In the genomic region with DNA sequence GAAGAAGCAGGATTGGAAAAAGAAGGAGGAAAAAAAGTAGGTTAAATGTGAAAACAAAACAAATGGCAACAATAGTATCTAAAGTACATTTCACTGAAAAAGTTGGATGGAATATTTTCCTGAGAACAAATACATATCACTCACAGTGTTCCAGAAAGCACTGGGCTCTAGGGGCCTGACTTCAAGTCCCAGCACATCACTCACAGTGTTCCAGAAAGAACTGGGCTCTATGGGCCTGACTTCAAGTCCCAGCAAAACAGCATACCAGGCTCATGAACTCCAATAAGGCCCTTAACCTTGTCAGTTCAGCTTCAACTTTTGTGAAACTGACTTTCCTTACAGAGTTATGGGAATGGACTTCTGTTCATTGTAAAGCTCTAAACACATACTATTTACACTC, we compare ENCODE assay signal across 1 cellular context.
TF ChIP-seq lines count a peak whose summit lies in the region.

No MANE protein-coding gene starts in this region.

TF ChIP-seq in WTC11, 78 proteins besides CTCF, POLR2A, EP300 and RAD21 (continued from another document):
- TF ChIP-seq, protein P1, sequence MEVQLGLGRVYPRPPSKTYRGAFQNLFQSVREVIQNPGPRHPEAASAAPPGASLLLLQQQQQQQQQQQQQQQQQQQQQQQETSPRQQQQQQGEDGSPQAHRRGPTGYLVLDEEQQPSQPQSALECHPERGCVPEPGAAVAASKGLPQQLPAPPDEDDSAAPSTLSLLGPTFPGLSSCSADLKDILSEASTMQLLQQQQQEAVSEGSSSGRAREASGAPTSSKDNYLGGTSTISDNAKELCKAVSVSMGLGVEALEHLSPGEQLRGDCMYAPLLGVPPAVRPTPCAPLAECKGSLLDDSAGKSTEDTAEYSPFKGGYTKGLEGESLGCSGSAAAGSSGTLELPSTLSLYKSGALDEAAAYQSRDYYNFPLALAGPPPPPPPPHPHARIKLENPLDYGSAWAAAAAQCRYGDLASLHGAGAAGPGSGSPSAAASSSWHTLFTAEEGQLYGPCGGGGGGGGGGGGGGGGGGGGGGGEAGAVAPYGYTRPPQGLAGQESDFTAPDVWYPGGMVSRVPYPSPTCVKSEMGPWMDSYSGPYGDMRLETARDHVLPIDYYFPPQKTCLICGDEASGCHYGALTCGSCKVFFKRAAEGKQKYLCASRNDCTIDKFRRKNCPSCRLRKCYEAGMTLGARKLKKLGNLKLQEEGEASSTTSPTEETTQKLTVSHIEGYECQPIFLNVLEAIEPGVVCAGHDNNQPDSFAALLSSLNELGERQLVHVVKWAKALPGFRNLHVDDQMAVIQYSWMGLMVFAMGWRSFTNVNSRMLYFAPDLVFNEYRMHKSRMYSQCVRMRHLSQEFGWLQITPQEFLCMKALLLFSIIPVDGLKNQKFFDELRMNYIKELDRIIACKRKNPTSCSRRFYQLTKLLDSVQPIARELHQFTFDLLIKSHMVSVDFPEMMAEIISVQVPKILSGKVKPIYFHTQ (CRISPR knock-in tag; IDR thresholded peaks at IDR 0.05): no peak
- TF ChIP-seq OVOL2 (CRISPR knock-in tag; IDR thresholded peaks at IDR 0.05; ENCODE audit: borderline replicate concordance) (no peak), NFYB (CRISPR knock-in tag; conservative IDR thresholded peaks at IDR 0.05; ENCODE audit: low read depth) (no peak), MYBL2 (CRISPR knock-in tag; IDR thresholded peaks at IDR 0.05) (no peak)
